ENCODE assay signal across 8 cellular contexts in genomic region chr2:207617011-207617671, GRCh38. TPM values are rescaled to one million over a fixed set of nuclear protein-coding genes. Genes with fewer than 3 reads are reported as not detected.
A peak's percentile ranks its signal among the peaks of the same experiment; 100 is the strongest.
DNase-seq lines count a peak whose midpoint lies in the region; TF ChIP-seq lines count a peak whose summit lies in the region.
"Had no signal": no experiment of that assay in that cellular context is flagged by ENCODE, and none has a peak within 500 bp of the region (broad histone marks: within the 10 kb centered on the region; RNA-seq: fewer than 3 reads in every experiment).

No MANE protein-coding gene starts in this region.

- 67 to 78% (median 72%) methylated on average over 6 of the region's 6 CpGs for WGBS in stomach, 5 donors
- WGBS in testis, 2 donors, result 87 to 88% methylated on average over 6 of the region's 6 CpGs

- intact Hi-C loops in stomach (cut with DNase I; ENCODE audit: low total_unique reads), result no loop called here
- intact Hi-C loops in testis (cut with DNase I; ENCODE audit: low total_unique reads), result no loop called here

- peaks cover 2% of the 10 kb centered on the region for H3K36me3 ChIP-seq in brain microvascular endothelial cell (replicated peaks)
- H3K36me3 ChIP-seq in stomach, result peaks cover 14 to 51% (median 42%) of the 10 kb centered on the region in 4 donors
- H3K36me3 ChIP-seq in testis (ENCODE audit: low read depth, missing control alignments), result no peaks in the 10 kb centered on the region

- in situ Hi-C loops in brain microvascular endothelial cell (cut with HindIII; ENCODE audit: low pct_ligation_motif_present, low sequenced_read_pairs), result no loop called here

- H3K4me3 ChIP-seq in brain microvascular endothelial cell (ENCODE audit: low read depth, low read length) (no peak overlapping the region), stomach (no peak overlapping the region), testis (no peak overlapping the region)
- H3K4me3 ChIP-seq: thoracic aorta had no signal

- H3K27me3 ChIP-seq in brain microvascular endothelial cell (replicated peaks) (no peaks in the 10 kb centered on the region), stomach (no peaks in the 10 kb centered on the region), testis (no peaks in the 10 kb centered on the region)

- DNase-seq in HS-27A (ENCODE audit: low read depth), result peak; percentile 31
- peak; percentile 80 for DNase-seq in brain microvascular endothelial cell
- DNase-seq in kidney glomerular epithelial cell (lab: John Stamatoyannopoulos, UW), result peak; percentile 99
- no peak for DNase-seq in stomach
- no peak for DNase-seq in NCI-H748 (lab: John Stamatoyannopoulos, UW; ENCODE audit: unreplicated experiment)
- no peak for DNase-seq in amniotic stem cell (lab: John Stamatoyannopoulos, UW)
- no peak for DNase-seq in testis

- TF ChIP-seq EP300 in stomach (IDR thresholded peaks at IDR 0.05), result no peak

- TF ChIP-seq POLR2A in stomach (IDR thresholded peaks at IDR 0.05), result no peak
- no peak for TF ChIP-seq POLR2A in testis (IDR thresholded peaks at IDR 0.05)

- H3K9me3 ChIP-seq in stomach (no peaks in the 10 kb centered on the region), testis (no peaks in the 10 kb centered on the region)
- H3K9me3 ChIP-seq: thoracic aorta had no signal

- peak overlapping the region; percentile 99 for H3K27ac ChIP-seq in brain microvascular endothelial cell
- peak overlapping the region in 3 of 5 donors; percentile 12 to 57 (median 43) for H3K27ac ChIP-seq in stomach
- H3K27ac ChIP-seq in testis, result no peak overlapping the region
- H3K27ac ChIP-seq: thoracic aorta had no signal

- peaks cover 0 to 28% (median 8%) of the 10 kb centered on the region in 4 donors for H3K4me1 ChIP-seq in stomach
- no peaks in the 10 kb centered on the region for H3K4me1 ChIP-seq in testis

- peak; percentile 17 for TF ChIP-seq CTCF in brain microvascular endothelial cell (IDR thresholded peaks at IDR 0.05; ENCODE audit: low read depth, low read length, missing control alignments)
- TF ChIP-seq CTCF in stomach (IDR thresholded peaks at IDR 0.05), result no peak
- no peak for TF ChIP-seq CTCF in testis (IDR thresholded peaks at IDR 0.05)

RNA-seq across cellular contexts. Expression of gene METTL21A, which starts 8.1 kb away (rescaled TPM):
- total RNA-seq in stomach, result 10 to 100 TPM; 13.0 to 42.9 (median 27.5) TPM
- 10 to 100 TPM in 2 of 3 donors, 1 to 10 TPM in 1; 7.4 to 22.9 (median 17.3) TPM for polyA plus RNA-seq in stomach
- total RNA-seq in testis, result 10 to 100 TPM in 1 of 2 donors, 1 to 10 TPM in 1; 7.8 to 14.9 TPM
- polyA plus RNA-seq in testis (ENCODE audit: insufficient read depth, low read depth, low replicate concordance), result 14.6 TPM

Comparison
In these comparisons a context has a peak if more than half of its experiments do, and no peak if none do; other contexts are left out.
1. DNase-seq: peak in HS-27A (single experiment), brain microvascular endothelial cell (single experiment) and kidney glomerular epithelial cell (single experiment); none in stomach (single experiment), NCI-H748 (single experiment), amniotic stem cell (single experiment) and testis (single experiment).
2. H3K27ac ChIP-seq: peak in brain microvascular endothelial cell (single experiment) and stomach (3 of 5); none in testis (0 of 2).